8 cellular contexts compared by ENCODE assay signal in the genomic region with DNA sequence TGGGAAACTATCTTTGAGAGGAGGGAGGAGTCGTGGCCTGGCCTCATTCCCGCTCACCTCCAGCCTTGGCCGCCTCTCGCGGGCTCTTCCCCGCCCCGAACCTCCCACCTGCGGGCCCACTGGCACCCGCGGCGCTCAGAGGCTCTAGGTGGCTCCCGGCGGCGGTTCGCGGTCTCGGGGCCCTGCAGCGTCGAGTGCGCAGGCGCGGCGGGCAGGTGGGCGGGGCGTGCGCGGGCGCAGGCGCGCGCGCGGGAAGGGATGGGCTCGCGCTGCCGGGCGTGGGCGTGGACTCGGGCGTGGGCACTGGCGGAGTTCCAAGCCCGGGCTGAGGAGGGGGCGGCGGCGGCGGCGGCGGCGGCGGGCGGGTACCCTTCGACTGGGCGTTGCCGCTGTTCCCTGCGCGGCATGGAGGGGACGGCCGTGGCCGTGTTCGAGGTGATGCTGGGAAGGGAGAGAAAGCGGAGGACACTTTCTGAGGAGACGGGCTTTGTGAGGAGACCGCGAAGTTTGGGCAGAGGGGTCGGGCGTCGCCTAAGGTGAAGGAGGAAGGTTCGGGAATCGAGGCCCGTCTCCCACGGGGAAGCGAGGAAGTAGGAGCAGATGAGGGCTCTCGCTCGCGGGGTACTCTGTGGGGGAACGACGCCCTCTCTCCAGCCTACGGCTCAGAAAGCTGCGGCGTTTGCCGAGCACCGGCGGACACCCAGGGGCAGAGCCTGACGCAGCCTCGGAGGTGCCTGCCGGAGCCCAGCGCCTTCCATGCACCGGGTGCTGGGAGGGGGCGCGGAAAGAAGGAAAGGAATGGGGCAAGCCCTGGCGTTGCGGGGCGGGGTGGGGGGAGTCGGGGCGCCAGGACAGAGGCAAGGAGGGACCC. TPM values are rescaled to one million over a fixed set of nuclear protein-coding genes. Genes with fewer than 3 reads are reported as not detected.
DNase-seq lines count a peak whose midpoint lies in the region; ATAC-seq and TF ChIP-seq lines count a peak whose summit lies in the region.

No MANE protein-coding gene starts in this region.

- H3K27ac ChIP-seq in OCI-LY3 (ENCODE audit: low read length), result peak overlapping the region; percentile 59
- peak overlapping the region; percentile 88 to 91 for H3K27ac ChIP-seq in mucosa of rectum (ENCODE audit: low read depth in 2 of 2, low read length in 2 of 2)

- peak overlapping the region; percentile 97 for H3K4me2 ChIP-seq in OCI-LY3 (ENCODE audit: low read length)

- peak; percentile 75 for DNase-seq in Caki2 (ENCODE audit: low read depth)
- DNase-seq in HuH-7.5 (ENCODE audit: low spot score), result peak; percentile 100
- peak; percentile 89 for DNase-seq in activated T-cell treated with anti-CD3 and anti-CD28 coated beads for 48 hours (ENCODE audit: low read depth)
- no peak for DNase-seq in epithelial cell of proximal tubule (ENCODE audit: low read depth)
- DNase-seq in stimulated activated CD8-positive, alpha-beta memory T cell treated with anti-CD3 and anti-CD28 coated beads, Interleukin-4, amount 100 ng/mL, for 48 hours, result peak; percentile 92

- peaks cover 14% of the 10 kb centered on the region for H3K36me3 ChIP-seq in OCI-LY3 (replicated peaks; ENCODE audit: low read depth, low read length)
- no peaks in the 10 kb centered on the region for H3K36me3 ChIP-seq in mucosa of rectum (ENCODE audit: control insufficient read depth in 2 of 2, insufficient read depth in 2 of 2, low read length in 2 of 2)

- H3K4me1 ChIP-seq in OCI-LY3 (ENCODE audit: low read length), result peaks cover 18% of the 10 kb centered on the region
- H3K4me1 ChIP-seq in mucosa of rectum (ENCODE audit: control insufficient read depth in 2 of 2, insufficient read depth in 2 of 2, low read length in 2 of 2), result peaks cover 8 to 9% of the 10 kb centered on the region in 2 donors

- TF ChIP-seq CTCF in OCI-LY3 (IDR thresholded peaks at IDR 0.05; ENCODE audit: low read depth, low read length), result no peak
- TF ChIP-seq CTCF in epithelial cell of proximal tubule (conservative IDR thresholded peaks at IDR 0.05; ENCODE audit: low read depth, low read length), result no peak

- peaks cover 14% of the 10 kb centered on the region for H3K9me3 ChIP-seq in OCI-LY3 (ENCODE audit: insufficient read depth, low read length)
- no peaks in the 10 kb centered on the region for H3K9me3 ChIP-seq in mucosa of rectum (ENCODE audit: control insufficient read depth in 2 of 2, low read length in 2 of 2)

- in situ Hi-C loops in Caki2 (cut with HindIII; ENCODE audit: low pct_unique_long_range_greater_than_20kb, low sequenced_read_pairs), result no loop called here

- no peaks in the 10 kb centered on the region for H3K27me3 ChIP-seq in OCI-LY3 (ENCODE audit: low read depth, low read length)
- no peaks in the 10 kb centered on the region for H3K27me3 ChIP-seq in mucosa of rectum (ENCODE audit: control insufficient read depth in 2 of 2, insufficient read depth in 2 of 2, low read length in 2 of 2)

- peak overlapping the region; percentile 91 for H3K9ac ChIP-seq in OCI-LY3 (ENCODE audit: low read length)
- H3K9ac ChIP-seq in mucosa of rectum (ENCODE audit: low read depth in 1 of 2, low read length in 2 of 2), result peak overlapping the region; percentile 87 to 88

- H3K79me2 ChIP-seq in OCI-LY3 (ENCODE audit: low read length), result peaks cover 13% of the 10 kb centered on the region

- no peaks in the 10 kb centered on the region for H4K20me1 ChIP-seq in OCI-LY3 (ENCODE audit: insufficient read depth, low read length)

- ATAC-seq in GM21447 (IDR thresholded peaks at IDR 0.05; ENCODE audit: unreplicated experiment), result peak; percentile 58

- peak overlapping the region; percentile 80 for H3K4me3 ChIP-seq in OCI-LY3 (ENCODE audit: low read length)
- H3K4me3 ChIP-seq in epithelial cell of proximal tubule (ENCODE audit: low read depth, low read length), result peak overlapping the region; percentile 90
- peak overlapping the region; percentile 81 to 89 for H3K4me3 ChIP-seq in mucosa of rectum (ENCODE audit: low read length in 2 of 2)

- peak overlapping the region; percentile 48 for H2AFZ ChIP-seq in OCI-LY3 (ENCODE audit: low read depth, low read length)

RNA-seq across cellular contexts. Expression of a gene that starts 15.7 kb away (rescaled TPM):
- 0.71 and 0.87 TPM in 2 replicates for total RNA-seq in Caki2 (2014; rRNA removed; shearing (Covaris generic); ENCODE audit: low replicate concordance)
- total RNA-seq in epithelial cell of proximal tubule, result 63.9 and 78.9 TPM in 2 replicates

Comparison
In these comparisons a context has a peak if more than half of its experiments do, and no peak if none do; other contexts are left out.
1. RNA of a gene that starts 15.7 kb away (total RNA-seq): 63.9 to 78.9 TPM in epithelial cell of proximal tubule; 0.71 to 0.87 TPM in Caki2; every median in the first group is over 10 times any median in the second.
2. Peak in every context shown above with its lines, with median percentiles within 50 percentile points of each other: H3K4me3 ChIP-seq.